ENCODE assay signal across 8 cellular contexts in genomic region chr12:109995703-109996482, GRCh38. TPM values are rescaled to one million over a fixed set of nuclear protein-coding genes. Genes with fewer than 3 reads are reported as not detected.
DNase-seq lines count a peak whose midpoint lies in the region; ATAC-seq and TF ChIP-seq lines count a peak whose summit lies in the region.

TSS of gene GIT2 (minus strand) at chr12:109996368. CDS start at chr12:109996224, 144 bp downstream.

- H3K4me3 ChIP-seq in astrocyte of the cerebellum (ENCODE audit: low read depth, low read length) = peak within 1 kb of the TSS; percentile 87
- H3K4me3 ChIP-seq in rectal smooth muscle tissue (ENCODE audit: low read length) = peak within 1 kb of the TSS; percentile 92
- peak within 1 kb of the TSS; percentile 88 to 97 for H3K4me3 ChIP-seq in vagina

- H3K9ac ChIP-seq in rectal smooth muscle tissue (ENCODE audit: low read length) = peak within 1 kb of the TSS; percentile 70

- ATAC-seq in GM18508 (IDR thresholded peaks at IDR 0.05; ENCODE audit: insufficient read depth, unreplicated experiment) = peak; percentile 41
- ATAC-seq in HG03025 (IDR thresholded peaks at IDR 0.05; ENCODE audit: low FRiP score, unreplicated experiment) = peak; percentile 46

- H3K27ac ChIP-seq in rectal smooth muscle tissue (ENCODE audit: low read depth, low read length) = peak within 1 kb of the TSS; percentile 27
- H3K27ac ChIP-seq in vagina = peak within 1 kb of the TSS; percentile 75

- H3K36me3 ChIP-seq in rectal smooth muscle tissue (ENCODE audit: control insufficient read depth, insufficient read depth, low read length) (peaks cover 3% of the 10 kb centered on the region), vagina (peaks cover 0 to 4% of the 10 kb centered on the region in 2 donors)

- intact Hi-C loops in vagina (cut with DNase I) = no loop called here

- peak; percentile 92 to 96 for DNase-seq in NCI-H2081 (lab: John Stamatoyannopoulos, UW)
- peak; percentile 89 for DNase-seq in T-helper 9 cell
- DNase-seq in astrocyte of the cerebellum (ENCODE audit: low read depth) = peak; percentile 80
- peak; percentile 92 for DNase-seq in hepatic stellate cell (ENCODE audit: low spot score)
- DNase-seq in vagina (ENCODE audit: extremely low spot score in 2 of 2) = peak; percentile 93 to 99

- in situ Hi-C loops in astrocyte of the cerebellum (cut with HindIII; ENCODE audit: low sequenced_read_pairs) = loop anchor here (5.0 kb wide), 1 partner anchor 34 kb away; no protein-coding TSS in a partner anchor

- no peaks in the 10 kb centered on the region for H3K9me3 ChIP-seq in vagina

- TF ChIP-seq CTCF in astrocyte of the cerebellum (IDR thresholded peaks at IDR 0.05; ENCODE audit: low read depth, low read length, missing control alignments) = no peak
- TF ChIP-seq CTCF in vagina (IDR thresholded peaks at IDR 0.05) = peak in 1 of 3 experiments; percentile 12

- peak in 1 of 2 donors; percentile 33 for TF ChIP-seq POLR2A in vagina (IDR thresholded peaks at IDR 0.05)

- H3K27me3 ChIP-seq in rectal smooth muscle tissue (ENCODE audit: control insufficient read depth, insufficient read depth, low read length) = no peaks in the 10 kb centered on the region
- H3K27me3 ChIP-seq in vagina = no peaks in the 10 kb centered on the region

- peaks cover 5% of the 10 kb centered on the region for H3K4me1 ChIP-seq in rectal smooth muscle tissue (ENCODE audit: control insufficient read depth, insufficient read depth, low read length)
- H3K4me1 ChIP-seq in vagina = peaks cover 60% of the 10 kb centered on the region

RNA-seq across cellular contexts. Expression of gene GIT2, which starts in this region (rescaled TPM):
- total RNA-seq in vagina = 43.0 TPM

Comparison
In these comparisons a context has a peak if more than half of its experiments do, and no peak if none do; other contexts are left out.
1. Peak in every context shown above with its lines: DNase-seq, ATAC-seq, H3K4me3 ChIP-seq and H3K27ac ChIP-seq.